In genomic region chr17:47219621-47220475, GRCh38 we compare ENCODE assay signal across 23 cellular contexts. TPM values are rescaled to one million over a fixed set of nuclear protein-coding genes. Genes with fewer than 3 reads are reported as not detected.
DNase-seq lines count a peak whose midpoint lies in the region; ATAC-seq and TF ChIP-seq lines count a peak whose summit lies in the region.
"Had no signal": no experiment of that assay in that cellular context is flagged by ENCODE, and none has a peak within 500 bp of the region (broad histone marks: within the 10 kb centered on the region; RNA-seq: fewer than 3 reads in every experiment).

No MANE protein-coding gene starts in this region.

- peaks cover 9% of the 10 kb centered on the region for H3K36me3 Mint-ChIP-seq in activated CD8-positive, alpha-beta memory T cell treated with anti-CD3 and anti-CD28 coated beads, Interleukin-2, amount 10 ng/mL, durations not matched to agents 7 days and 5 days
- H3K36me3 Mint-ChIP-seq in activated naive CD8-positive, alpha-beta T cell treated with anti-CD3 and anti-CD28 coated beads for 36 hours: peaks cover 2% of the 10 kb centered on the region
- no peaks in the 10 kb centered on the region for H3K36me3 Mint-ChIP-seq in stimulated activated effector memory CD8-positive, alpha-beta T cell treated with anti-CD3 and anti-CD28 coated beads, Interleukin-12 subunit alpha, Interleukin-12 subunit beta, amount 100 ng/mL, for 72 hours
- no peaks in the 10 kb centered on the region for H3K36me3 Mint-ChIP-seq in activated CD4-positive, alpha-beta T cell treated with anti-CD3 and anti-CD28 coated beads for 36 hours (ENCODE audit: low read depth)
- H3K36me3 Mint-ChIP-seq: CD14-positive monocyte had no signal

- CTCF ChIA-PET in activated CD8-positive, alpha-beta memory T cell treated with anti-CD3 and anti-CD28 coated beads, Interleukin-2, amount 10 ng/mL, durations not matched to agents 7 days and 5 days (lab: Charles Lee): interaction anchor here (0.7 to 4.2 kb wide), 5 partner anchors 10 to 104 kb away, joined by 3 to 30 read pairs (median 6); partner anchors contain the start of genes EFCAB13 and MYL4
- CTCF ChIA-PET in activated CD4-positive, alpha-beta T cell treated with anti-CD3 and anti-CD28 coated beads for 36 hours (lab: Charles Lee): interaction anchor here (0.8 to 0.9 kb wide), 2 partner anchors 30 to 92 kb away, joined by 3 to 5 read pairs; no protein-coding TSS in a partner anchor

- peaks cover 68% of the 10 kb centered on the region for H3K4me1 Mint-ChIP-seq in activated CD8-positive, alpha-beta memory T cell treated with anti-CD3 and anti-CD28 coated beads, Interleukin-2, amount 10 ng/mL, durations not matched to agents 7 days and 5 days
- H3K4me1 Mint-ChIP-seq in activated naive CD8-positive, alpha-beta T cell treated with anti-CD3 and anti-CD28 coated beads for 36 hours: peaks cover 39% of the 10 kb centered on the region
- H3K4me1 Mint-ChIP-seq in stimulated activated effector memory CD8-positive, alpha-beta T cell treated with anti-CD3 and anti-CD28 coated beads, Interleukin-12 subunit alpha, Interleukin-12 subunit beta, amount 100 ng/mL, for 72 hours: peaks cover 42% of the 10 kb centered on the region
- H3K4me1 Mint-ChIP-seq in activated CD4-positive, alpha-beta T cell treated with anti-CD3 and anti-CD28 coated beads for 36 hours: peaks cover 37% of the 10 kb centered on the region

- H3K4me3 ChIP-seq in right atrium auricular region: no peak overlapping the region
- H3K4me3 ChIP-seq: esophagus squamous epithelium, lung, psoas muscle, testis had no signal

- H3K27ac ChIP-seq in right atrium auricular region: peak overlapping the region; percentile 69 to 78
- H3K27ac ChIP-seq: esophagus squamous epithelium, psoas muscle, testis had no signal

- peaks cover 64% of the 10 kb centered on the region for H3K36me3 ChIP-seq in right atrium auricular region
- H3K36me3 ChIP-seq: esophagus squamous epithelium had no signal

- peaks cover 4% of the 10 kb centered on the region for H3K9me3 Mint-ChIP-seq in activated CD8-positive, alpha-beta memory T cell treated with anti-CD3 and anti-CD28 coated beads, Interleukin-2, amount 10 ng/mL, durations not matched to agents 7 days and 5 days (ENCODE audit: low read depth)
- H3K9me3 Mint-ChIP-seq in activated naive CD8-positive, alpha-beta T cell treated with anti-CD3 and anti-CD28 coated beads for 36 hours: peaks cover 8% of the 10 kb centered on the region
- no peaks in the 10 kb centered on the region for H3K9me3 Mint-ChIP-seq in stimulated activated effector memory CD8-positive, alpha-beta T cell treated with anti-CD3 and anti-CD28 coated beads, Interleukin-12 subunit alpha, Interleukin-12 subunit beta, amount 100 ng/mL, for 72 hours
- H3K9me3 Mint-ChIP-seq in activated CD4-positive, alpha-beta T cell treated with anti-CD3 and anti-CD28 coated beads for 36 hours (ENCODE audit: low read depth): peaks cover 6% of the 10 kb centered on the region

- no peaks in the 10 kb centered on the region for H3K9me3 ChIP-seq in right atrium auricular region
- H3K9me3 ChIP-seq: esophagus squamous epithelium, psoas muscle, testis had no signal

- no peak for ATAC-seq in activated CD8-positive, alpha-beta memory T cell treated with anti-CD3 and anti-CD28 coated beads, Interleukin-2, amount 10 ng/mL, durations not matched to agents 7 days and 5 days
- ATAC-seq in stimulated activated effector memory CD8-positive, alpha-beta T cell treated with anti-CD3 and anti-CD28 coated beads, Interleukin-12 subunit alpha, Interleukin-12 subunit beta, amount 100 ng/mL, for 72 hours: no peak
- no peak for ATAC-seq in activated CD4-positive, alpha-beta T cell treated with anti-CD3 and anti-CD28 coated beads for 36 hours
- ATAC-seq: psoas muscle, SK-N-SH treated with all-trans-retinoic acid at 6 μM for 48 hours had no signal

- peaks cover 0 to 44% of the 10 kb centered on the region in 2 donors for H3K4me1 ChIP-seq in right atrium auricular region
- H3K4me1 ChIP-seq: psoas muscle had no signal

- DNase-seq in activated CD8-positive, alpha-beta memory T cell treated with anti-CD3 and anti-CD28 coated beads, Interleukin-2, amount 10 ng/mL, durations not matched to agents 7 days and 5 days: no peak
- DNase-seq in activated CD8-positive, alpha-beta memory T cell treated with anti-CD3 and anti-CD28 coated beads for 24 hours: no peak
- DNase-seq in activated naive CD8-positive, alpha-beta T cell treated with anti-CD3 and anti-CD28 coated beads for 36 hours: no peak
- DNase-seq in right atrium auricular region (ENCODE audit: low spot score): no peak
- DNase-seq in stimulated activated effector memory CD8-positive, alpha-beta T cell treated with anti-CD3 and anti-CD28 coated beads, Interleukin-12 subunit alpha, Interleukin-12 subunit beta, amount 100 ng/mL, for 72 hours (ENCODE audit: low spot score in 2 of 2): no peak
- no peak for DNase-seq in OCI-M2 (lab: John Stamatoyannopoulos, UW; ENCODE audit: unreplicated experiment)
- no peak for DNase-seq in NOMO-1 treated with DMSO at 0.1 percent for 48 hours (lab: John Stamatoyannopoulos, UW; ENCODE audit: unreplicated experiment)
- DNase-seq in activated CD4-positive, alpha-beta T cell treated with anti-CD3 and anti-CD28 coated beads for 36 hours: no peak
- DNase-seq: activated CD4-positive, alpha-beta T cell treated with anti-CD3 and anti-CD28 coated beads for 4 hours; caudate nucleus; effector CD4-positive, alpha-beta T cell; esophagus squamous epithelium; naive thymus-derived CD4-positive, alpha-beta T cell; NCI-H1417 treated with DMSO at 0.1 percent for 48 hours; NCI-H2171 treated with DMSO at 0.1 percent for 48 hours; NCI-H82; psoas muscle; stimulated activated CD4-positive, alpha-beta T cell treated with anti-CD3 and anti-CD28 coated beads, Interleukin-4, amount 100 ng/mL, for 4 hours had no signal

- intact Hi-C loops in activated CD4-positive, alpha-beta T cell treated with anti-CD3 and anti-CD28 coated beads for 36 hours (cut with DNase I, micrococcal nuclease): no loop called here

- no peaks in the 10 kb centered on the region for H3K27me3 ChIP-seq in right atrium auricular region
- H3K27me3 ChIP-seq: esophagus squamous epithelium, testis had no signal

- H3K27me3 Mint-ChIP-seq in activated CD8-positive, alpha-beta memory T cell treated with anti-CD3 and anti-CD28 coated beads, Interleukin-2, amount 10 ng/mL, durations not matched to agents 7 days and 5 days: no peaks in the 10 kb centered on the region
- no peaks in the 10 kb centered on the region for H3K27me3 Mint-ChIP-seq in activated naive CD8-positive, alpha-beta T cell treated with anti-CD3 and anti-CD28 coated beads for 36 hours
- H3K27me3 Mint-ChIP-seq in activated CD4-positive, alpha-beta T cell treated with anti-CD3 and anti-CD28 coated beads for 36 hours: no peaks in the 10 kb centered on the region

- peak overlapping the region; percentile 84 for H3K27ac Mint-ChIP-seq in activated CD8-positive, alpha-beta memory T cell treated with anti-CD3 and anti-CD28 coated beads, Interleukin-2, amount 10 ng/mL, durations not matched to agents 7 days and 5 days
- H3K27ac Mint-ChIP-seq in activated naive CD8-positive, alpha-beta T cell treated with anti-CD3 and anti-CD28 coated beads for 36 hours: no peak overlapping the region
- H3K27ac Mint-ChIP-seq in stimulated activated effector memory CD8-positive, alpha-beta T cell treated with anti-CD3 and anti-CD28 coated beads, Interleukin-12 subunit alpha, Interleukin-12 subunit beta, amount 100 ng/mL, for 72 hours: peak overlapping the region; percentile 65
- no peak overlapping the region for H3K27ac Mint-ChIP-seq in activated CD4-positive, alpha-beta T cell treated with anti-CD3 and anti-CD28 coated beads for 36 hours

- no peak for TF ChIP-seq CTCF in right atrium auricular region (IDR thresholded peaks at IDR 0.05)

- POLR2A ChIA-PET in activated CD4-positive, alpha-beta T cell treated with anti-CD3 and anti-CD28 coated beads for 36 hours (lab: Charles Lee): interaction anchor here (0.8 to 1.0 kb wide), 3 partner anchors 12 to 16 kb away, joined by 3 read pairs; no protein-coding TSS in a partner anchor

- H3K4me3 Mint-ChIP-seq in activated CD8-positive, alpha-beta memory T cell treated with anti-CD3 and anti-CD28 coated beads, Interleukin-2, amount 10 ng/mL, durations not matched to agents 7 days and 5 days: peak overlapping the region; percentile 32
- H3K4me3 Mint-ChIP-seq in activated naive CD8-positive, alpha-beta T cell treated with anti-CD3 and anti-CD28 coated beads for 36 hours: peak overlapping the region; percentile 10
- peak overlapping the region; percentile 36 for H3K4me3 Mint-ChIP-seq in stimulated activated effector memory CD8-positive, alpha-beta T cell treated with anti-CD3 and anti-CD28 coated beads, Interleukin-12 subunit alpha, Interleukin-12 subunit beta, amount 100 ng/mL, for 72 hours
- no peak overlapping the region for H3K4me3 Mint-ChIP-seq in activated CD4-positive, alpha-beta T cell treated with anti-CD3 and anti-CD28 coated beads for 36 hours

RNA-seq across cellular contexts. Expression of gene MYL4, which starts 10.7 kb away (rescaled TPM):
- total RNA-seq in activated CD8-positive, alpha-beta memory T cell treated with anti-CD3 and anti-CD28 coated beads, Interleukin-2, amount 10 ng/mL, durations not matched to agents 7 days and 5 days: under 1 TPM in 1 of 2 experiments, not detected in 1; 0.82 TPM
- not detected for total RNA-seq in activated naive CD8-positive, alpha-beta T cell treated with anti-CD3 and anti-CD28 coated beads for 36 hours
- total RNA-seq in right atrium auricular region: 1,000 to 10,000 TPM; 3,895 to 5,829 TPM
- not detected for total RNA-seq in activated CD4-positive, alpha-beta T cell treated with anti-CD3 and anti-CD28 coated beads for 36 hours
- total RNA-seq: esophagus squamous epithelium; HT-29; naive thymus-derived CD4-positive, alpha-beta T cell had no signal

RNA-seq across cellular contexts. Expression of gene CDC27, which starts 30.8 kb away (rescaled TPM):
- 100 to 1,000 TPM; 151 to 155 TPM for total RNA-seq in activated CD8-positive, alpha-beta memory T cell treated with anti-CD3 and anti-CD28 coated beads, Interleukin-2, amount 10 ng/mL, durations not matched to agents 7 days and 5 days
- 100 to 1,000 TPM; 124 to 128 TPM for total RNA-seq in activated naive CD8-positive, alpha-beta T cell treated with anti-CD3 and anti-CD28 coated beads for 36 hours
- 10 to 100 TPM; 39.3 to 46.6 TPM for total RNA-seq in right atrium auricular region
- 100 to 1,000 TPM; 123 to 166 TPM for total RNA-seq in activated CD4-positive, alpha-beta T cell treated with anti-CD3 and anti-CD28 coated beads for 36 hours

RNA-seq across cellular contexts. Expression of gene ITGB3, which starts 33.8 kb away (rescaled TPM):
- under 1 TPM; 0.21 to 0.93 TPM for total RNA-seq in activated CD8-positive, alpha-beta memory T cell treated with anti-CD3 and anti-CD28 coated beads, Interleukin-2, amount 10 ng/mL, durations not matched to agents 7 days and 5 days
- total RNA-seq in activated naive CD8-positive, alpha-beta T cell treated with anti-CD3 and anti-CD28 coated beads for 36 hours: under 1 TPM in 1 of 2 experiments, not detected in 1; 0.06 TPM
- total RNA-seq in right atrium auricular region: 10 to 100 TPM in 1 of 2 donors, 1 to 10 TPM in 1; 3.0 to 13.6 TPM
- under 1 TPM in 1 of 2 experiments, not detected in 1; 0.04 TPM for total RNA-seq in activated CD4-positive, alpha-beta T cell treated with anti-CD3 and anti-CD28 coated beads for 36 hours
- total RNA-seq: HT-29 had no signal

Comparison
In these comparisons a context has a peak if more than half of its experiments do, and no peak if none do; other contexts are left out.
1. H3K27ac Mint-ChIP-seq: peak in activated CD8-positive, alpha-beta memory T cell treated with anti-CD3 and anti-CD28 coated beads, Interleukin-2, amount 10 ng/mL, durations not matched to agents 7 days and 5 days (single experiment) and stimulated activated effector memory CD8-positive, alpha-beta T cell treated with anti-CD3 and anti-CD28 coated beads, Interleukin-12 subunit alpha, Interleukin-12 subunit beta, amount 100 ng/mL, for 72 hours (single experiment); none in activated naive CD8-positive, alpha-beta T cell treated with anti-CD3 and anti-CD28 coated beads for 36 hours (single experiment) and activated CD4-positive, alpha-beta T cell treated with anti-CD3 and anti-CD28 coated beads for 36 hours (single experiment).
2. RNA of gene MYL4, which starts 10.7 kb away (total RNA-seq): 3,895 to 5,829 TPM in right atrium auricular region; 0.82 TPM in activated CD8-positive, alpha-beta memory T cell treated with anti-CD3 and anti-CD28 coated beads, Interleukin-2, amount 10 ng/mL, durations not matched to agents 7 days and 5 days, not detected in activated naive CD8-positive, alpha-beta T cell treated with anti-CD3 and anti-CD28 coated beads for 36 hours and not detected in activated CD4-positive, alpha-beta T cell treated with anti-CD3 and anti-CD28 coated beads for 36 hours; every median in the first group is over 1,000 times any median in the second.